1 cellular context compared by ENCODE assay signal in genomic region chr6:104969108-104969507, GRCh38.
TF ChIP-seq lines count a peak whose summit lies in the region.

No MANE protein-coding gene starts in this region.

TF ChIP-seq in GM23338, 12 proteins besides CTCF, POLR2A, EP300 and RAD21:
- no peak for TF ChIP-seq NANOG (IDR thresholded peaks at IDR 0.05; ENCODE audit: borderline replicate concordance)
- no peak for TF ChIP-seq EZH2 (IDR thresholded peaks at IDR 0.05; ENCODE audit: low read depth, unreplicated experiment)
- no peak for TF ChIP-seq ZNF331 (CRISPR knock-in tag; IDR thresholded peaks at IDR 0.05; ENCODE audit: low read depth)
- no peak for TF ChIP-seq STAT1 (IDR thresholded peaks at IDR 0.05; ENCODE audit: unreplicated experiment)
- TF ChIP-seq ZNF114 (CRISPR knock-in tag; IDR thresholded peaks at IDR 0.05), result no peak
- no peak for TF ChIP-seq REST (IDR thresholded peaks at IDR 0.05; ENCODE audit: unreplicated experiment)
- no peak for TF ChIP-seq JUNB (IDR thresholded peaks at IDR 0.05; ENCODE audit: unreplicated experiment)
- TF ChIP-seq POLR2AphosphoS5 (IDR thresholded peaks at IDR 0.05; ENCODE audit: low read depth), result no peak
- no peak for TF ChIP-seq EZH2phosphoT487 (IDR thresholded peaks at IDR 0.05; ENCODE audit: unreplicated experiment)
- no peak for TF ChIP-seq ETS1 (IDR thresholded peaks at IDR 0.05)
- TF ChIP-seq CREB1 (CRISPR knock-in tag; IDR thresholded peaks at IDR 0.05; ENCODE audit: low read depth), result no peak
- TF ChIP-seq ZNF462 (CRISPR knock-in tag; IDR thresholded peaks at IDR 0.05), result no peak
TF ChIP-seq in GM23338: peak in this region for 0.
